Comparison of ENCODE assay signal across 8 cellular contexts in genomic region chr12:49974231-49974675, GRCh38. TPM values are rescaled to one million over a fixed set of nuclear protein-coding genes. Genes with fewer than 3 reads are reported as not detected.
DNase-seq lines count a peak whose midpoint lies in the region; ATAC-seq and TF ChIP-seq lines count a peak whose summit lies in the region.

No MANE protein-coding gene starts in this region.

- no peak for TF ChIP-seq POLR2A in body of pancreas (IDR thresholded peaks at IDR 0.05)
- TF ChIP-seq POLR2A in testis (IDR thresholded peaks at IDR 0.05) = no peak

- no peak overlapping the region for H3K27ac ChIP-seq in body of pancreas
- H3K27ac ChIP-seq in testis = no peak overlapping the region
- H3K27ac ChIP-seq in effector memory CD4-positive, alpha-beta T cell (ENCODE audit: insufficient read depth, low read length, poor library complexity, severe bottlenecking) = no peak overlapping the region

- intact Hi-C loops in body of pancreas (cut with DNase I) = loop anchor here (5.0 kb wide), 1 partner anchor 88 kb away; no protein-coding TSS in a partner anchor
- intact Hi-C loops in testis (cut with DNase I; ENCODE audit: low total_unique reads) = loop anchor here (5.0 kb wide), 2 partner anchors 38 to 83 kb away; partner anchors contain the start of gene ASIC1

- DNase-seq in MV-4-11 (lab: John Stamatoyannopoulos, UW) = peak; percentile 14
- peak; percentile 63 to 77 (median 74) for DNase-seq in body of pancreas
- peak; percentile 71 for DNase-seq in iris pigment epithelial cell (ENCODE audit: low read depth)
- DNase-seq in testis = peak; percentile 80
- DNase-seq in OCI-M2 (lab: John Stamatoyannopoulos, UW; ENCODE audit: unreplicated experiment) = no peak
- DNase-seq in activated T-cell treated with anti-CD3 and anti-CD28 coated beads, Interleukin-2, amount 50 U/mL, for 1 hour = no peak
- DNase-seq in effector memory CD4-positive, alpha-beta T cell = no peak

- H3K36me3 ChIP-seq in body of pancreas (replicated peaks in 1 of 2; ENCODE audit: insufficient read depth in 1 of 2, low read depth in 2 of 2) (no peaks in the 10 kb centered on the region), testis (ENCODE audit: low read depth, missing control alignments) (no peaks in the 10 kb centered on the region)
- H3K36me3 ChIP-seq in effector memory CD4-positive, alpha-beta T cell (ENCODE audit: control insufficient read depth, insufficient read depth, low read length) = no peaks in the 10 kb centered on the region

- TF ChIP-seq CTCF in body of pancreas (IDR thresholded peaks at IDR 0.05) (peak in 6 of 7 experiments; percentile 34 to 61 (median 54)), testis (IDR thresholded peaks at IDR 0.05) (peak; percentile 21 to 51 (median 42))

- peak; percentile 84 for ATAC-seq in body of pancreas
- ATAC-seq in HG03442 (IDR thresholded peaks at IDR 0.05; ENCODE audit: unreplicated experiment) = no peak

- H3K9me3 ChIP-seq in body of pancreas (no peaks in the 10 kb centered on the region), testis (no peaks in the 10 kb centered on the region)
- no peaks in the 10 kb centered on the region for H3K9me3 ChIP-seq in effector memory CD4-positive, alpha-beta T cell (ENCODE audit: control insufficient read depth, low read length)

- H3K27me3 ChIP-seq in body of pancreas (no peaks in the 10 kb centered on the region), testis (no peaks in the 10 kb centered on the region)
- H3K27me3 ChIP-seq in effector memory CD4-positive, alpha-beta T cell (replicated peaks; ENCODE audit: control insufficient read depth, insufficient read depth, low read length, poor library complexity, severe bottlenecking) = no peaks in the 10 kb centered on the region

- H3K4me1 ChIP-seq in body of pancreas (peaks cover 5% of the 10 kb centered on the region), testis (peaks cover 13% of the 10 kb centered on the region)
- no peaks in the 10 kb centered on the region for H3K4me1 ChIP-seq in effector memory CD4-positive, alpha-beta T cell (ENCODE audit: control insufficient read depth, insufficient read depth, low read length, poor library complexity, severe bottlenecking)

- H3K4me3 ChIP-seq in body of pancreas = no peak overlapping the region
- H3K4me3 ChIP-seq in testis = no peak overlapping the region
- no peak overlapping the region for H3K4me3 ChIP-seq in effector memory CD4-positive, alpha-beta T cell (ENCODE audit: insufficient read depth, low read depth, low read length, poor library complexity, severe bottlenecking)

- WGBS in body of pancreas, 2 donors = 31% methylated on average over 15 of the region's 15 CpGs; no CpG with 5 or more reads in 1 of the 2 donors
- 41% methylated on average over 6 to 13 of the region's 15 CpGs for WGBS in testis, 2 donors

RNA-seq across cellular contexts. Expression of gene AQP6, which starts 1.5 kb away (rescaled TPM):
- total RNA-seq in body of pancreas (not detected), testis (1 to 10 TPM; 1.7 to 2.2 TPM)
- 3.1 TPM for polyA plus RNA-seq in testis (ENCODE audit: insufficient read depth, low read depth, low replicate concordance)

RNA-seq across cellular contexts. Expression of gene AQP5, which starts 12.6 kb away (rescaled TPM):
- total RNA-seq in body of pancreas (1 to 10 TPM; 1.3 to 2.1 TPM), testis (100 to 1,000 TPM; 128 to 134 TPM)
- polyA plus RNA-seq in testis (ENCODE audit: insufficient read depth, low read depth, low replicate concordance) = 414 TPM

RNA-seq across cellular contexts. Expression of gene AQP2, which starts 23.7 kb away (rescaled TPM):
- total RNA-seq in body of pancreas (not detected), testis (1 to 10 TPM in 1 of 2 donors, under 1 TPM in 1; 0.79 to 1.9 TPM)
- polyA plus RNA-seq in testis (ENCODE audit: insufficient read depth, low read depth, low replicate concordance) = 1.1 TPM

RNA-seq across cellular contexts. Expression of gene RACGAP1, which starts 51.0 kb away (rescaled TPM):
- total RNA-seq in body of pancreas = 1 to 10 TPM; 3.9 to 4.6 TPM
- 10 to 100 TPM; 48.1 to 60.6 TPM for total RNA-seq in testis
- polyA plus RNA-seq in testis (ENCODE audit: insufficient read depth, low read depth, low replicate concordance) = 118 TPM

Comparison
In these comparisons a context has a peak if more than half of its experiments do, and no peak if none do; other contexts are left out.
1. DNase-seq: peak in MV-4-11 (single experiment), body of pancreas (4 of 4), iris pigment epithelial cell (single experiment) and testis (single experiment); none in OCI-M2 (single experiment), activated T-cell treated with anti-CD3 and anti-CD28 coated beads, Interleukin-2, amount 50 U/mL, for 1 hour (single experiment) and effector memory CD4-positive, alpha-beta T cell (0 of 3).
2. RNA of gene AQP5, which starts 12.6 kb away (total RNA-seq): 128 to 134 TPM in testis; 1.3 to 2.1 TPM in body of pancreas; every median in the first group is over 10 times any median in the second.